In genomic region chr11:27858901-27859300, GRCh38 we compare ENCODE assay signal across 26 cellular contexts.
"Had no signal": no experiment of that assay in that cellular context is flagged by ENCODE, and none has a peak within 500 bp of the region (broad histone marks: within the 10 kb centered on the region; RNA-seq: fewer than 3 reads in every experiment).

No MANE protein-coding gene starts in this region.

- H3K27me3 ChIP-seq: breast epithelium, cardiac muscle cell, colonic mucosa, foreskin keratinocyte, gastrocnemius medialis, heart left ventricle had no signal

- H3K9me3 ChIP-seq: breast epithelium, colonic mucosa, gastrocnemius medialis, heart left ventricle had no signal

- H3K36me3 ChIP-seq: breast epithelium, cardiac muscle cell, colonic mucosa, gastrocnemius medialis, heart left ventricle had no signal

- H3K4me3 ChIP-seq: breast epithelium, cardiac muscle cell, colonic mucosa, gastrocnemius medialis, heart left ventricle had no signal

- H3K4me1 ChIP-seq: breast epithelium, colonic mucosa, gastrocnemius medialis, heart left ventricle had no signal

- DNase-seq: activated CD4-positive, alpha-beta memory T cell treated with anti-CD3 and anti-CD28 coated beads, Interleukin-2, amount 10 ng/mL, durations not matched to agents 7 days and 5 days; activated CD4-positive, alpha-beta T cell treated with anti-CD3 and anti-CD28 coated beads for 1 hour; activated CD4-positive, alpha-beta T cell treated with anti-CD3 and anti-CD28 coated beads for 4 hours; activated CD4-positive, alpha-beta T cell treated with anti-CD3 and anti-CD28 coated beads, Interleukin-2, amount 10 ng/mL, durations not matched to agents 7 days and 5 days; activated CD4-positive, alpha-beta T cell treated with anti-CD3 and anti-CD28 coated beads, Interleukin-2, amount 50 U/mL, for 4 hours; activated CD8-positive, alpha-beta memory T cell treated with anti-CD3 and anti-CD28 coated beads, Interleukin-2, amount 50 U/mL, for 48 hours; activated gamma-delta T cell; activated naive CD4-positive, alpha-beta T cell; activated naive CD4-positive, alpha-beta T cell treated with anti-CD3 and anti-CD28 coated beads, Interleukin-2, amount 10 ng/mL, durations not matched to agents 7 days and 5 days; activated naive CD8-positive, alpha-beta T cell treated with anti-CD3 and anti-CD28 coated beads, Interleukin-2, amount 10 ng/mL, durations not matched to agents 7 days and 5 days; activated T-cell treated with anti-CD3 and anti-CD28 coated beads for 4 hours; activated T-cell treated with anti-CD3 and anti-CD28 coated beads, Interleukin-2, amount 50 U/mL, for 24 hours; activated T-cell treated with anti-CD3 and anti-CD28 coated beads, Interleukin-2, amount 50 U/mL, for 72 hours; amygdala; aorta; central memory CD4-positive, alpha-beta T cell; cerebellar nuclear complex; colonic mucosa; effector CD8-positive, alpha-beta T cell; foreskin keratinocyte; gastrocnemius medialis; glutamatergic neuron; heart left ventricle; T-helper 2 cell had no signal
